13 cellular contexts compared by ENCODE assay signal in the genomic region with DNA sequence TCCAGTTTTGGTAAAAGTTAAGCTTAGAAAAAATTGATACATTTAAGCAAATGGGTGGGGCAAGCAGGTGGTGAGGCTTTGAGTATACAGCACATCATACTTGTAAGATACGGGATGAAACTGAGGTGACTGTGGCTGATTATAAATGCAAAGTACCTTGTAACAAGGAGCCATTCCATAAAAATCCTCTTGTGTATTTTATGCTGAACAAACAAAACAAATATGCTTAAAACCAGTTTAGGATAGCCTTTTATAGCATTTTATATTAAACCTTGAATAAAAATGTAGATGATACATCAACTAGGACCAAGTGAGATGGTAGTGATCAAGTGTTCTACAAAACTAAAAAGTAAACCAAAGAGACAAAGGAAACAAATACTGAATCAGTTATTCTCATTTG. TPM values are rescaled to one million over a fixed set of nuclear protein-coding genes. Genes with fewer than 3 reads are reported as not detected.
DNase-seq lines count a peak whose midpoint lies in the region; ATAC-seq, FAIRE-seq and TF ChIP-seq lines count a peak whose summit lies in the region.
"Had no signal": no experiment of that assay in that cellular context is flagged by ENCODE, and none has a peak within 500 bp of the region (broad histone marks: within the 10 kb centered on the region; RNA-seq: fewer than 3 reads in every experiment).

No MANE protein-coding gene starts in this region.

- no peak overlapping the region for H3K27ac Mint-ChIP-seq in activated naive CD8-positive, alpha-beta T cell treated with anti-CD3 and anti-CD28 coated beads, Interleukin-2, amount 50 U/mL, for 24 hours
- H3K27ac Mint-ChIP-seq in GM23338 = no peak overlapping the region
- H3K27ac Mint-ChIP-seq: nephron progenitor cell had no signal

- H3K9me2 ChIP-seq in GM23338 (ENCODE audit: insufficient read depth) = no peaks in the 10 kb centered on the region; the same call in 1 of the 2 replicates

- no peak for ATAC-seq in heart left ventricle
- ATAC-seq in Right ventricle myocardium superior (ENCODE audit: poor library complexity) = no peak
- ATAC-seq in activated naive CD8-positive, alpha-beta T cell treated with anti-CD3 and anti-CD28 coated beads, Interleukin-2, amount 50 U/mL, for 24 hours = no peak
- no peak for ATAC-seq in GM23338

- intact Hi-C loops in heart left ventricle (cut with DNase I) (loop anchor here in 4 of 10 donors (5.0 kb wide), 1 partner anchor 34 kb away; no protein-coding TSS in a partner anchor), Right ventricle myocardium superior (cut with DNase I) (no loop called here), transverse colon (cut with DNase I; ENCODE audit: low total_unique reads) (no loop called here)

- H3K9me3 Mint-ChIP-seq in activated naive CD8-positive, alpha-beta T cell treated with anti-CD3 and anti-CD28 coated beads, Interleukin-2, amount 50 U/mL, for 24 hours = no peaks in the 10 kb centered on the region
- H3K9me3 Mint-ChIP-seq in GM23338 = peaks cover 16% of the 10 kb centered on the region

- peak overlapping the region; percentile 88 for H3K4me3 Mint-ChIP-seq in activated naive CD8-positive, alpha-beta T cell treated with anti-CD3 and anti-CD28 coated beads, Interleukin-2, amount 50 U/mL, for 24 hours
- no peak overlapping the region for H3K4me3 Mint-ChIP-seq in GM23338
- H3K4me3 Mint-ChIP-seq: nephron progenitor cell had no signal

- H3F3A ChIP-seq in GM23338 (replicated peaks; ENCODE audit: low read depth) = no peaks in the 10 kb centered on the region

- no peak overlapping the region for H2AK5ac ChIP-seq in mesenchymal stem cell (ENCODE audit: low read length, severe bottlenecking)

- no peak overlapping the region for H3K14ac ChIP-seq in mesenchymal stem cell (ENCODE audit: low read length in 2 of 2)

- H3K79me2 ChIP-seq in GM23338 (replicated peaks; ENCODE audit: insufficient read depth) = peaks cover 78% of the 10 kb centered on the region

- H3K79me1 ChIP-seq in mesenchymal stem cell (replicated peaks; ENCODE audit: low read length, poor library complexity, severe bottlenecking) = peaks cover 11% of the 10 kb centered on the region

- peak overlapping the region in 6 of 12 donors; percentile 1 to 92 (median 81) for H3K4me3 ChIP-seq in heart left ventricle
- H3K4me3 ChIP-seq in mesenchymal stem cell (ENCODE audit: insufficient read depth in 1 of 2, low read depth in 1 of 2, low read length in 2 of 2) = peak overlapping the region in 1 of 2 experiments; percentile 7
- peak overlapping the region in 1 of 4 donors; percentile 96 for H3K4me3 ChIP-seq in transverse colon
- H3K4me3 ChIP-seq in GM23338 = no peak overlapping the region
- H3K4me3 ChIP-seq: BLaER1 had no signal

- H3K27me3 ChIP-seq in heart left ventricle (peaks cover 0 to 3% (median 0%) of the 10 kb centered on the region in 9 donors), mesenchymal stem cell (ENCODE audit: control insufficient read depth in 1 of 2, insufficient read depth in 1 of 2, low read length in 2 of 2) (no peaks in the 10 kb centered on the region), transverse colon (no peaks in the 10 kb centered on the region), GM23338 (ENCODE audit: insufficient read depth) (no peaks in the 10 kb centered on the region)
- H3K27me3 ChIP-seq: BLaER1 had no signal

- no peak for FAIRE-seq in frontal cortex (lab: Jason Lieb, UNC)
- FAIRE-seq: bronchial epithelial cell had no signal

- no peak overlapping the region for H2BK12ac ChIP-seq in mesenchymal stem cell (ENCODE audit: low read length in 2 of 2)

- H2BK15ac ChIP-seq in mesenchymal stem cell (ENCODE audit: low read depth, poor library complexity, severe bottlenecking) = no peak overlapping the region

- no peak overlapping the region for H3K23ac ChIP-seq in mesenchymal stem cell (ENCODE audit: low read length in 2 of 2)

- H2BK5ac ChIP-seq in mesenchymal stem cell (ENCODE audit: low read depth, low read length, poor library complexity, severe bottlenecking) = no peak overlapping the region

- no peaks in the 10 kb centered on the region for H3K27me3 Mint-ChIP-seq in activated naive CD8-positive, alpha-beta T cell treated with anti-CD3 and anti-CD28 coated beads, Interleukin-2, amount 50 U/mL, for 24 hours
- peaks cover 4% of the 10 kb centered on the region for H3K27me3 Mint-ChIP-seq in GM23338 (ENCODE audit: insufficient read depth, low read depth, poor library complexity)

- 62 to 78% (median 72%) methylated on average over 1 of the region's 1 CpG for WGBS in heart left ventricle, 4 donors
- no CpG with 5 or more reads among the region's 1 CpG for WGBS in mesenchymal stem cell
- WGBS in transverse colon (ENCODE audit: low coverage in 1 of 2), 2 donors = 32 to 57% methylated on average over 1 of the region's 1 CpG

- H3K4me1 Mint-ChIP-seq in activated naive CD8-positive, alpha-beta T cell treated with anti-CD3 and anti-CD28 coated beads, Interleukin-2, amount 50 U/mL, for 24 hours = peaks cover 53% of the 10 kb centered on the region
- peaks cover 22% of the 10 kb centered on the region for H3K4me1 Mint-ChIP-seq in GM23338

- peaks cover 28% of the 10 kb centered on the region for H3K36me3 Mint-ChIP-seq in activated naive CD8-positive, alpha-beta T cell treated with anti-CD3 and anti-CD28 coated beads, Interleukin-2, amount 50 U/mL, for 24 hours (ENCODE audit: low read depth)
- H3K36me3 Mint-ChIP-seq in GM23338 (ENCODE audit: low read depth) = peaks cover 37% of the 10 kb centered on the region

- TF ChIP-seq POLR2A in heart left ventricle (IDR thresholded peaks at IDR 0.05) (no peak), transverse colon (IDR thresholded peaks at IDR 0.05) (no peak)

- peak overlapping the region in 7 of 12 donors; percentile 11 to 99 (median 97) for H3K27ac ChIP-seq in heart left ventricle
- no peak overlapping the region for H3K27ac ChIP-seq in mesenchymal stem cell (ENCODE audit: low read length, poor library complexity, severe bottlenecking)
- peak overlapping the region; percentile 8 to 98 (median 96) for H3K27ac ChIP-seq in transverse colon
- H3K27ac ChIP-seq in GM23338 (ENCODE audit: low read depth) = no peak overlapping the region
- H3K27ac ChIP-seq: BLaER1, epithelial cell of prostate had no signal

- peak overlapping the region; percentile 21 for H3K9ac ChIP-seq in mesenchymal stem cell (ENCODE audit: low read length)
- H3K9ac ChIP-seq: BLaER1 had no signal

- no peak overlapping the region for H4K8ac ChIP-seq in mesenchymal stem cell (ENCODE audit: low read length)

- H4K91ac ChIP-seq in mesenchymal stem cell (ENCODE audit: low read length) = no peak overlapping the region

- DNase-seq in heart left ventricle (no peak), Right ventricle myocardium superior (no peak), mesenchymal stem cell (no peak), transverse colon (no peak), frontal cortex (ENCODE audit: low spot score in 2 of 2) (no peak), NCI-H2081 (lab: John Stamatoyannopoulos, UW) (no peak), GM23338 (ENCODE audit: low spot score) (no peak)
- DNase-seq in activated naive CD8-positive, alpha-beta T cell treated with anti-CD3 and anti-CD28 coated beads, Interleukin-2, amount 50 U/mL, for 24 hours = no peak
- DNase-seq: NCI-H446, nephron progenitor cell had no signal

- H2AFZ ChIP-seq in mesenchymal stem cell (ENCODE audit: low read depth, low read length) = no peak overlapping the region
- H2AFZ ChIP-seq in GM23338 = no peak overlapping the region

- H3K4me2 ChIP-seq in mesenchymal stem cell (ENCODE audit: low read length, poor library complexity, severe bottlenecking) (no peak overlapping the region), GM23338 (no peak overlapping the region)

- H3K18ac ChIP-seq in mesenchymal stem cell (ENCODE audit: low read depth in 1 of 2, low read length in 2 of 2) = no peak overlapping the region

- peaks cover 9% of the 10 kb centered on the region; the same call in 1 of the 2 replicates for H4K20me1 ChIP-seq in GM23338 (replicated peaks; ENCODE audit: insufficient read depth)
- H4K20me1 ChIP-seq: BLaER1 had no signal

- TF ChIP-seq EP300 in transverse colon (IDR thresholded peaks at IDR 0.05; ENCODE audit: low read depth) = no peak

- in situ Hi-C loops in transverse colon (cut with MboI; ENCODE audit: low pct_ligation_motif_present in 1 of 4, low pct_unique_long_range_greater_than_20kb in 1 of 4, low sequenced_read_pairs in 3 of 4) = no loop called here

- H2BK120ac ChIP-seq in mesenchymal stem cell (ENCODE audit: low read depth, low read length) = no peak overlapping the region

- H3K4ac ChIP-seq in mesenchymal stem cell (ENCODE audit: low read depth in 1 of 2, low read length in 2 of 2) = no peak overlapping the region

- no peaks in the 10 kb centered on the region for H3K9me3 ChIP-seq in heart left ventricle
- no peaks in the 10 kb centered on the region for H3K9me3 ChIP-seq in mesenchymal stem cell (ENCODE audit: control insufficient read depth, low read length)
- no peaks in the 10 kb centered on the region for H3K9me3 ChIP-seq in transverse colon
- H3K9me3 ChIP-seq: BLaER1 had no signal

- TF ChIP-seq CTCF in heart left ventricle (IDR thresholded peaks at IDR 0.05) (no peak), transverse colon (IDR thresholded peaks at IDR 0.05) (no peak), GM23338 (conservative IDR thresholded peaks at IDR 0.05; ENCODE audit: low read depth in 2 of 2) (no peak)

- H3K36me3 ChIP-seq in heart left ventricle = peaks cover 0 to 29% (median 0%) of the 10 kb centered on the region in 9 donors
- H3K36me3 ChIP-seq in mesenchymal stem cell (ENCODE audit: control insufficient read depth in 1 of 2, insufficient read depth in 2 of 2, low read depth in 1 of 2, low read length in 2 of 2) = peaks cover 3 to 5% of the 10 kb centered on the region in 2 experiments
- H3K36me3 ChIP-seq in transverse colon = peaks cover 0 to 5% (median 0%) of the 10 kb centered on the region in 4 donors
- peaks cover 13% of the 10 kb centered on the region for H3K36me3 ChIP-seq in GM23338 (ENCODE audit: insufficient read depth)

- H3K4me1 ChIP-seq in heart left ventricle = peaks cover 0 to 75% (median 27%) of the 10 kb centered on the region in 12 donors
- H3K4me1 ChIP-seq in mesenchymal stem cell (ENCODE audit: control insufficient read depth, insufficient read depth, low read depth, low read length) = no peaks in the 10 kb centered on the region
- peaks cover 6 to 79% (median 46%) of the 10 kb centered on the region in 4 donors for H3K4me1 ChIP-seq in transverse colon
- peaks cover 30% of the 10 kb centered on the region for H3K4me1 ChIP-seq in GM23338 (ENCODE audit: insufficient read depth)

TF ChIP-seq in GM23338, 12 proteins besides CTCF, POLR2A, EP300 and RAD21 (continues in another document):
- no peak for TF ChIP-seq POLR2AphosphoS5 (IDR thresholded peaks at IDR 0.05; ENCODE audit: low read depth)
- TF ChIP-seq ZNF114 (CRISPR knock-in tag; IDR thresholded peaks at IDR 0.05) = no peak
- no peak for TF ChIP-seq CREB1 (CRISPR knock-in tag; IDR thresholded peaks at IDR 0.05; ENCODE audit: low read depth)

RNA-seq across cellular contexts. Expression of a gene that starts 3.4 kb away (rescaled TPM):
- total RNA-seq in heart left ventricle (100 to 1,000 TPM in 1 of 9 donors, 10 to 100 TPM in 8; 17.4 to 113 (median 35.7) TPM), Right ventricle myocardium superior (26.0 TPM), transverse colon (100 to 1,000 TPM; 101 to 333 (median 214) TPM), frontal cortex (7.7 TPM)
- polyA plus RNA-seq in heart left ventricle (10 to 100 TPM in 1 of 2 donors, 1 to 10 TPM in 1; 6.9 to 23.0 TPM), GM23338 (2016; fragmentation: Nextera tagmentation; extraction: Ambion mirVana) (47.3 and 62.7 TPM in 2 replicates)
- 28.7 TPM for polyA plus RNA-seq in mesenchymal stem cell (2013, experiment 1 of 2)
- polyA plus RNA-seq in mesenchymal stem cell (2013, experiment 2 of 2) = 26.6 TPM
- 70.2 and 78.3 TPM in 2 replicates for total RNA-seq in GM23338 (2014; rRNA removed; shearing (Covaris generic))

Comparison
In these comparisons a context has a peak if more than half of its experiments do, and no peak if none do; other contexts are left out.
1. H3K27ac ChIP-seq: peak in heart left ventricle (7 of 12) and transverse colon (4 of 4); none in mesenchymal stem cell (single experiment) and GM23338 (single experiment).